10 cellular contexts compared by ENCODE assay signal in the genomic region with DNA sequence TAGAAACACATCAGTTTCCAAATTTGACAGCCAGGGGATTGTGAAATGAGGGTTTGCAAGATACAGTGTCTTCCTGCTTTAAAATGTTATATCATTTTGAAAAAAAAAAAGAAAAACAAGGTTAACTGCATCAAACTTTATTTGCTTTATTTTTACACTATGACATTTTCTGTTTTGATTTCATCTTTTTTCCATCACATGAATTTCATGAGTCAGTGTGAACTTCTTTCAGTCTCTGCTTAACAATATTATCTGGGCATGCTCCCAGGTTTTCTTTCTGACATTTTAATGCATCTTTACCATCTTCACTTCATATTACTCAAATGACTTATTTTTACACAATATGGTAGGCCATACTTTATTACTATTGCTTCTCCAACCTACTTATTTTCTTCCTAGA. TPM values are rescaled to one million over a fixed set of nuclear protein-coding genes. Genes with fewer than 3 reads are reported as not detected.
DNase-seq lines count a peak whose midpoint lies in the region; ATAC-seq and TF ChIP-seq lines count a peak whose summit lies in the region.
"Had no signal": no experiment of that assay in that cellular context is flagged by ENCODE, and none has a peak within 500 bp of the region (broad histone marks: within the 10 kb centered on the region; RNA-seq: fewer than 3 reads in every experiment).

No MANE protein-coding gene starts in this region.

- DNase-seq in DND-41 (no peak), M059J (ENCODE audit: low read depth) (peak; percentile 43), nephron progenitor cell (no peak), NCI-H2029 (lab: John Stamatoyannopoulos, UW) (no peak)
- DNase-seq in effector CD4-positive, alpha-beta T cell: no peak
- DNase-seq: NCI-H146, ovary had no signal

- no peak overlapping the region for H3K4me3 ChIP-seq in DND-41 (ENCODE audit: low read depth in 1 of 2, low read length in 2 of 2)
- H3K4me3 ChIP-seq: ovary had no signal

- no peaks in the 10 kb centered on the region for H3K27me3 ChIP-seq in DND-41 (ENCODE audit: insufficient read depth, low read length, poor library complexity)
- H3K27me3 ChIP-seq: ovary had no signal

- no peaks in the 10 kb centered on the region for H3K9me3 ChIP-seq in DND-41 (ENCODE audit: insufficient read depth, low read length, severe bottlenecking)
- H3K9me3 ChIP-seq: ovary had no signal

- no peak overlapping the region for H2AFZ ChIP-seq in DND-41 (ENCODE audit: low read depth, low read length)

- peaks cover 6% of the 10 kb centered on the region for H3K27me3 Mint-ChIP-seq in nephron progenitor cell (ENCODE audit: low read depth, poor library complexity)

- no peak overlapping the region for H3K27ac ChIP-seq in DND-41 (ENCODE audit: low read length)
- peak overlapping the region; percentile 5 for H3K27ac ChIP-seq in cingulate gyrus (ENCODE audit: low read depth, low read length)
- H3K27ac ChIP-seq: ovary had no signal

- ATAC-seq in DND-41 (ENCODE audit: insufficient read depth, low read depth) (no peak), GM18909 (IDR thresholded peaks at IDR 0.05; ENCODE audit: poor library complexity, unreplicated experiment) (no peak), GM19463 (IDR thresholded peaks at IDR 0.05; ENCODE audit: unreplicated experiment) (no peak)

- H3K9ac ChIP-seq in DND-41 (ENCODE audit: low read depth, low read length): no peak overlapping the region

- no peak overlapping the region for H3K27ac Mint-ChIP-seq in nephron progenitor cell

- peaks cover 35% of the 10 kb centered on the region for H3K4me1 Mint-ChIP-seq in nephron progenitor cell

- H3K4me1 ChIP-seq in DND-41 (ENCODE audit: insufficient read depth, low read length): peaks cover 44% of the 10 kb centered on the region

- H3K9me3 Mint-ChIP-seq in nephron progenitor cell: no peaks in the 10 kb centered on the region

- peak overlapping the region; percentile 65 for H3K4me2 ChIP-seq in DND-41 (ENCODE audit: insufficient read depth, low read length)

- H3K36me3 Mint-ChIP-seq in nephron progenitor cell (ENCODE audit: low read depth): no peaks in the 10 kb centered on the region

- no peaks in the 10 kb centered on the region for H3K36me3 ChIP-seq in DND-41 (ENCODE audit: insufficient read depth, low read length)
- H3K36me3 ChIP-seq: ovary had no signal

- H3K79me2 ChIP-seq in DND-41 (ENCODE audit: insufficient read depth, low read length): peaks cover 51% of the 10 kb centered on the region

- no peak for TF ChIP-seq CTCF in DND-41 (IDR thresholded peaks at IDR 0.05; ENCODE audit: borderline replicate concordance, extremely low read depth, low read length, poor library complexity, severe bottlenecking)
- no peak for TF ChIP-seq CTCF in nephron progenitor cell (IDR thresholded peaks at IDR 0.05)

- H4K20me1 ChIP-seq in DND-41 (ENCODE audit: insufficient read depth, low read length): no peaks in the 10 kb centered on the region

- H3K4me3 Mint-ChIP-seq in nephron progenitor cell: peak overlapping the region; percentile 28

RNA-seq across cellular contexts. Expression of a gene that starts 1.9 kb away (rescaled TPM):
- total RNA-seq in M059J (2014; rRNA removed; shearing (Covaris generic)): 39.6 and 43.9 TPM in 2 replicates

RNA-seq across cellular contexts. Expression of a gene that starts 43.2 kb away (rescaled TPM):
- total RNA-seq in M059J (2014; rRNA removed; shearing (Covaris generic)): not detected in 2 replicates
